Comparison of ENCODE assay signal across 10 cellular contexts in genomic region chr6:142378138-142378875, GRCh38.
DNase-seq lines count a peak whose midpoint lies in the region; ATAC-seq and TF ChIP-seq lines count a peak whose summit lies in the region.
"Had no signal": no experiment of that assay in that cellular context is flagged by ENCODE, and none has a peak within 500 bp of the region (broad histone marks: within the 10 kb centered on the region; RNA-seq: fewer than 3 reads in every experiment).

No MANE protein-coding gene starts in this region.

- no peak for TF ChIP-seq CTCF in foreskin keratinocyte (conservative IDR thresholded peaks at IDR 0.05)

- no peak for DNase-seq in Right ventricle myocardium superior
- DNase-seq in Right ventricle myocardium inferior (ENCODE audit: missing footprints) = no peak
- DNase-seq in OCI-M2 (lab: John Stamatoyannopoulos, UW; ENCODE audit: unreplicated experiment) = peak; percentile 36
- peak in 1 of 2 donors; percentile 63 for DNase-seq in foreskin keratinocyte
- no peak for DNase-seq in aorta
- no peak for DNase-seq in HPDE6-E6E7 (ENCODE audit: extremely low spot score)
- DNase-seq in activated CD4-positive, alpha-beta T cell treated with anti-CD3 and anti-CD28 coated beads for 1 hour = no peak
- no peak for DNase-seq in activated CD4-positive, alpha-beta T cell treated with anti-CD3 and anti-CD28 coated beads for 36 hours
- DNase-seq: CD8-positive, alpha-beta memory T cell; spleen had no signal

- H3K9me3 Mint-ChIP-seq in activated CD4-positive, alpha-beta T cell treated with anti-CD3 and anti-CD28 coated beads for 36 hours (ENCODE audit: low read depth) = no peaks in the 10 kb centered on the region
- H3K9me3 Mint-ChIP-seq: CD8-positive, alpha-beta memory T cell had no signal

- peak; percentile 68 for ATAC-seq in Right ventricle myocardium superior (ENCODE audit: poor library complexity)
- no peak for ATAC-seq in Right ventricle myocardium inferior
- ATAC-seq in foreskin keratinocyte = no peak
- peak; percentile 80 for ATAC-seq in aorta (ENCODE audit: low FRiP score)
- no peak for ATAC-seq in activated CD4-positive, alpha-beta T cell treated with anti-CD3 and anti-CD28 coated beads for 36 hours

- H3K9me3 ChIP-seq in aorta (ENCODE audit: control insufficient read depth, low read length) = no peaks in the 10 kb centered on the region
- H3K9me3 ChIP-seq: spleen had no signal

- POLR2A ChIA-PET in activated CD4-positive, alpha-beta T cell treated with anti-CD3 and anti-CD28 coated beads for 36 hours (lab: Charles Lee) = no interaction called here

- no peak overlapping the region for H3K4me3 Mint-ChIP-seq in activated CD4-positive, alpha-beta T cell treated with anti-CD3 and anti-CD28 coated beads for 36 hours
- H3K4me3 Mint-ChIP-seq: CD8-positive, alpha-beta memory T cell had no signal

- H3K27me3 Mint-ChIP-seq in activated CD4-positive, alpha-beta T cell treated with anti-CD3 and anti-CD28 coated beads for 36 hours = peaks cover 7% of the 10 kb centered on the region

- H3K27ac Mint-ChIP-seq in activated CD4-positive, alpha-beta T cell treated with anti-CD3 and anti-CD28 coated beads for 36 hours = no peak overlapping the region

- no peaks in the 10 kb centered on the region for H3K36me3 Mint-ChIP-seq in activated CD4-positive, alpha-beta T cell treated with anti-CD3 and anti-CD28 coated beads for 36 hours (ENCODE audit: low read depth)
- H3K36me3 Mint-ChIP-seq: CD8-positive, alpha-beta memory T cell had no signal

- H3K27me3 ChIP-seq in foreskin keratinocyte (no peaks in the 10 kb centered on the region), aorta (ENCODE audit: control insufficient read depth in 1 of 2, insufficient read depth in 2 of 2, low read length in 1 of 2) (no peaks in the 10 kb centered on the region)
- H3K27me3 ChIP-seq: spleen had no signal

- no peaks in the 10 kb centered on the region for H3K36me3 ChIP-seq in aorta (ENCODE audit: control insufficient read depth in 1 of 2, insufficient read depth in 2 of 2, low read length in 1 of 2)
- H3K36me3 ChIP-seq: spleen had no signal

- H3K4me3 ChIP-seq in aorta (ENCODE audit: low read length in 2 of 2) = no peak overlapping the region
- H3K4me3 ChIP-seq: spleen had no signal

- peaks cover 47% of the 10 kb centered on the region for H3K4me1 ChIP-seq in foreskin keratinocyte
- no peaks in the 10 kb centered on the region for H3K4me1 ChIP-seq in aorta (ENCODE audit: control insufficient read depth in 1 of 2, insufficient read depth in 2 of 2, low read length in 2 of 2)

- CTCF ChIA-PET in activated CD4-positive, alpha-beta T cell treated with anti-CD3 and anti-CD28 coated beads for 36 hours (lab: Charles Lee) = interaction anchor here (1.5 kb wide), 1 partner anchor 9 kb away, joined by 4 read pairs; no protein-coding TSS in a partner anchor

- intact Hi-C loops in Right ventricle myocardium superior (cut with DNase I) = no loop called here
- intact Hi-C loops in Right ventricle myocardium inferior (cut with DNase I) = no loop called here
- intact Hi-C loops in aorta (cut with DNase I) = no loop called here
- intact Hi-C loops in activated CD4-positive, alpha-beta T cell treated with anti-CD3 and anti-CD28 coated beads for 36 hours (cut with DNase I, micrococcal nuclease) = no loop called here

- WGBS in aorta, 2 donors = 9 to 16% methylated on average over 2 of the region's 2 CpGs

- H3K27ac ChIP-seq in foreskin keratinocyte (peak overlapping the region; percentile 84), aorta (ENCODE audit: low read depth in 1 of 2, low read length in 2 of 2) (no peak overlapping the region)

- H3K4me1 Mint-ChIP-seq in activated CD4-positive, alpha-beta T cell treated with anti-CD3 and anti-CD28 coated beads for 36 hours = no peaks in the 10 kb centered on the region
- H3K4me1 Mint-ChIP-seq: CD8-positive, alpha-beta memory T cell had no signal

Comparison
In these comparisons a context has a peak if more than half of its experiments do, and no peak if none do; other contexts are left out.
1. ATAC-seq: peak in Right ventricle myocardium superior (single experiment) and aorta (single experiment); none in Right ventricle myocardium inferior (single experiment), foreskin keratinocyte (single experiment) and activated CD4-positive, alpha-beta T cell treated with anti-CD3 and anti-CD28 coated beads for 36 hours (single experiment).